26 cellular contexts compared by ENCODE assay signal in genomic region chr1:167369933-167370332, GRCh38.
"Had no signal": no experiment of that assay in that cellular context is flagged by ENCODE, and none has a peak within 500 bp of the region (broad histone marks: within the 10 kb centered on the region; RNA-seq: fewer than 3 reads in every experiment).

No MANE protein-coding gene starts in this region.

- H3K4me3 ChIP-seq: adrenal gland, body of pancreas, coronary artery, dorsolateral prefrontal cortex, heart left ventricle had no signal

- H3K9me3 ChIP-seq: adrenal gland, body of pancreas, heart left ventricle had no signal

- DNase-seq: activated B cell treated with CpG ODN at 0.5 μM for 24 hours; activated CD4-positive, alpha-beta T cell treated with anti-CD3 and anti-CD28 coated beads for 48 hours; activated CD4-positive, alpha-beta T cell treated with anti-CD3 and anti-CD28 coated beads, Interleukin-2, amount 50 U/mL, for 1 hour; activated CD4-positive, alpha-beta T cell treated with anti-CD3 and anti-CD28 coated beads, Interleukin-2, amount 50 U/mL, for 48 hours; activated CD8-positive, alpha-beta memory T cell treated with anti-CD3 and anti-CD28 coated beads for 24 hours; activated CD8-positive, alpha-beta T cell treated with anti-CD3 and anti-CD28 coated beads for 36 hours; activated effector memory CD4-positive, alpha-beta T cell treated with anti-CD3 and anti-CD28 coated beads, Interleukin-2, amount 50 U/mL, for 16 hours; activated naive CD4-positive, alpha-beta T cell treated with anti-CD3 and anti-CD28 coated beads for 36 hours; activated naive CD8-positive, alpha-beta T cell treated with anti-CD3 and anti-CD28 coated beads for 36 hours; activated naive CD8-positive, alpha-beta T cell treated with anti-CD3 and anti-CD28 coated beads, Interleukin-2, amount 50 U/mL, for 24 hours; activated T-cell treated with anti-CD3 and anti-CD28 coated beads, Interleukin-2, amount 50 U/mL, for 4 hours; adrenal gland; amygdala; aorta; body of pancreas; dorsolateral prefrontal cortex; effector memory CD4-positive, alpha-beta T cell; endodermal cell; foreskin fibroblast; glutamatergic neuron; heart left ventricle; T-helper 2 cell; WERI-Rb-1 had no signal

- ATAC-seq: activated CD4-positive, CD25-positive, alpha-beta regulatory T cell treated with anti-CD3 and anti-CD28 coated beads, Interleukin-2, amount 50 U/mL, for 24 hours; activated CD8-positive, alpha-beta T cell treated with anti-CD3 and anti-CD28 coated beads for 36 hours; activated naive CD8-positive, alpha-beta T cell treated with anti-CD3 and anti-CD28 coated beads, Interleukin-2, amount 50 U/mL, for 24 hours; activated T-cell treated with anti-CD3 and anti-CD28 coated beads, Interleukin-2, amount 50 U/mL, for 4 hours; activated T-helper 17 cell treated with anti-CD3 and anti-CD28 coated beads, Interleukin-2, amount 50 U/mL, for 72 hours; body of pancreas; heart left ventricle had no signal

- H3K4me1 ChIP-seq: adrenal gland, body of pancreas had no signal

- H3K27me3 ChIP-seq: adrenal gland, body of pancreas, dorsolateral prefrontal cortex, heart left ventricle had no signal

- H3K36me3 ChIP-seq: adrenal gland, WERI-Rb-1 had no signal

- H3K27ac ChIP-seq: adrenal gland, body of pancreas, coronary artery, heart left ventricle, WERI-Rb-1 had no signal
